ENCODE assay signal across 16 cellular contexts in genomic region chr7:1407883-1408282, GRCh38.
"Had no signal": no experiment of that assay in that cellular context is flagged by ENCODE, and none has a peak within 500 bp of the region (broad histone marks: within the 10 kb centered on the region; RNA-seq: fewer than 3 reads in every experiment).

No MANE protein-coding gene starts in this region.

- H3K9me3 ChIP-seq: esophagus squamous epithelium, mucosa of descending colon, pancreas, upper lobe of left lung had no signal

- H3K4me2 ChIP-seq: hepatocyte had no signal

- H3K4me1 ChIP-seq: pancreas had no signal

- ATAC-seq: activated T-helper 17 cell treated with anti-CD3 and anti-CD28 coated beads, Interleukin-2, amount 50 U/mL, for 72 hours; mucosa of descending colon; naive thymus-derived CD4-positive, alpha-beta T cell; pancreas; stimulated activated naive CD8-positive, alpha-beta T cell treated with anti-CD3 and anti-CD28 coated beads, Interleukin-15, amount 100 ng/mL, for 72 hours had no signal

- H3K4me3 ChIP-seq: esophagus squamous epithelium, hepatocyte, left ventricle myocardium inferior, mucosa of descending colon, pancreas, upper lobe of left lung had no signal

- DNase-seq: activated CD4-positive, CD25-positive, alpha-beta regulatory T cell treated with anti-CD3 and anti-CD28 coated beads, Interleukin-2, amount 50 U/mL, for 72 hours; activated naive CD4-positive, alpha-beta T cell treated with Interleukin-2 at 50 U/mL for 16 hours; anterior cingulate cortex; brain microvascular endothelial cell; effector CD8-positive, alpha-beta T cell; esophagus squamous epithelium; islet precursor cell; left ventricle myocardium inferior; naive thymus-derived CD4-positive, alpha-beta T cell; pancreas; stimulated activated CD4-positive, alpha-beta T cell treated with anti-CD3 and anti-CD28 coated beads, Interleukin-1b, Interleukin-23, amount 100 ng/mL, for 48 hours; stimulated activated naive CD8-positive, alpha-beta T cell treated with anti-CD3 and anti-CD28 coated beads, Interleukin-15, amount 100 ng/mL, for 72 hours; upper lobe of left lung had no signal

- H2AFZ ChIP-seq: hepatocyte had no signal

- H3K27ac ChIP-seq: brain microvascular endothelial cell, esophagus squamous epithelium, hepatocyte, left ventricle myocardium inferior, pancreas, upper lobe of left lung had no signal

- H3K36me3 ChIP-seq: brain microvascular endothelial cell, esophagus squamous epithelium, left ventricle myocardium inferior, pancreas, upper lobe of left lung had no signal
